ENCODE assay signal across 24 cellular contexts in genomic region chr11:107102692-107103463, GRCh38.
DNase-seq lines count a peak whose midpoint lies in the region; ATAC-seq, FAIRE-seq and TF ChIP-seq lines count a peak whose summit lies in the region.
"Had no signal": no experiment of that assay in that cellular context is flagged by ENCODE, and none has a peak within 500 bp of the region (broad histone marks: within the 10 kb centered on the region; RNA-seq: fewer than 3 reads in every experiment).

No MANE protein-coding gene starts in this region.

- no peaks in the 10 kb centered on the region for H3K27me3 Mint-ChIP-seq in CD4-positive, alpha-beta T cell
- H3K27me3 Mint-ChIP-seq: B cell; naive thymus-derived CD8-positive, alpha-beta T cell had no signal

- CTCF ChIA-PET in H1 (lab: Charles Lee; ENCODE audit: partially characterized antibody), result interaction anchor here (1.6 kb wide), 3 partner anchors 9 to 37 kb away, joined by 4 to 5 read pairs (median 4); no protein-coding TSS in a partner anchor
- CTCF ChIA-PET in CD4-positive, alpha-beta T cell (lab: Charles Lee), result no interaction called here

- no peaks in the 10 kb centered on the region; the same call in 1 of the 2 replicates for H3K23me2 ChIP-seq in H1 (ENCODE audit: low read depth, low read length)

- no peak overlapping the region for H2BK15ac ChIP-seq in H1 (ENCODE audit: low read length)

- no peak overlapping the region for H4K8ac ChIP-seq in H1 (ENCODE audit: extremely low read depth, insufficient read depth, low read length)

- no peaks in the 10 kb centered on the region for H3K79me2 ChIP-seq in H1 (ENCODE audit: control insufficient read depth in 1 of 2, insufficient read depth in 2 of 2, low read length in 2 of 2)

- TF ChIP-seq CTCF in left ventricle myocardium inferior (IDR thresholded peaks at IDR 0.05; ENCODE audit: borderline replicate concordance) (no peak), H1 (IDR thresholded peaks at IDR 0.05; ENCODE audit: control extremely low read depth in 1 of 3, insufficient read depth in 1 of 3, low read depth in 1 of 3, low read length in 3 of 3) (peak in 2 of 3 experiments; percentile 24 to 45; a peak in 2 of 4 replicates)
- no peak for TF ChIP-seq CTCF in CD4-positive, alpha-beta T cell (IDR thresholded peaks at IDR 0.05)

- peaks cover 15% of the 10 kb centered on the region for H3K9me3 Mint-ChIP-seq in CD4-positive, alpha-beta T cell

- no peak overlapping the region for H3K4me3 ChIP-seq in left ventricle myocardium inferior
- no peak overlapping the region for H3K4me3 ChIP-seq in H1 (ENCODE audit: extremely low read depth in 1 of 4, insufficient read depth in 2 of 4, low read depth in 3 of 4, low read length in 4 of 4)
- H3K4me3 ChIP-seq: esophagus squamous epithelium, lung, prostate gland, spleen, thyroid gland had no signal

- H3K4me1 Mint-ChIP-seq in CD4-positive, alpha-beta T cell (ENCODE audit: low read depth), result no peaks in the 10 kb centered on the region
- H3K4me1 Mint-ChIP-seq: B cell; naive thymus-derived CD8-positive, alpha-beta T cell; stimulated activated effector memory CD8-positive, alpha-beta T cell treated with anti-CD3 and anti-CD28 coated beads, Interleukin-12 subunit alpha, Interleukin-12 subunit beta, amount 100 ng/mL, for 72 hours had no signal

- intact Hi-C loops in left cardiac atrium (cut with DNase I) (no loop called here), left ventricle myocardium inferior (cut with micrococcal nuclease) (no loop called here)
- intact Hi-C loops in CD4-positive, alpha-beta T cell (cut with DNase I, micrococcal nuclease), result no loop called here

- FAIRE-seq in H1 (lab: Jason Lieb, UNC), result no peak
- FAIRE-seq in urothelium cell line (lab: Jason Lieb, UNC), result peak; percentile 23
- FAIRE-seq: D721Med had no signal

- no peak overlapping the region for H3K56ac ChIP-seq in H1 (replicated peaks; ENCODE audit: insufficient read length, low read depth, low read length)

- no peak overlapping the region for H3K27ac ChIP-seq in left ventricle myocardium inferior (replicated peaks)
- H3K27ac ChIP-seq in H1 (ENCODE audit: low read depth, low read length), result no peak overlapping the region
- H3K27ac ChIP-seq in CD4-positive, alpha-beta T cell (ENCODE audit: low read depth, low read length), result no peak overlapping the region
- H3K27ac ChIP-seq: esophagus squamous epithelium, prostate gland, spleen, thyroid gland had no signal

- no peak overlapping the region for H3K14ac ChIP-seq in H1 (ENCODE audit: insufficient read length)

- H3K36me3 ChIP-seq in left ventricle myocardium inferior (no peaks in the 10 kb centered on the region), H1 (ENCODE audit: control insufficient read depth in 2 of 4, insufficient read depth in 4 of 4, low read length in 3 of 4) (no peaks in the 10 kb centered on the region)
- H3K36me3 ChIP-seq: esophagus squamous epithelium, prostate gland, spleen, thyroid gland had no signal

- H3K9me3 ChIP-seq in left ventricle myocardium inferior (replicated peaks), result peaks cover 61% of the 10 kb centered on the region
- H3K9me3 ChIP-seq in H1 (ENCODE audit: insufficient read depth in 2 of 2, low read depth in 1 of 2, low read length in 1 of 2), result 0 out of 4 replicates have a peak, but pooled peaks cover 0 to 3% of the 10 kb centered on the region in 2 experiments
- H3K9me3 ChIP-seq in CD4-positive, alpha-beta T cell (ENCODE audit: control insufficient read depth, low read length), result peaks cover 9% of the 10 kb centered on the region
- H3K9me3 ChIP-seq: esophagus squamous epithelium, prostate gland, thyroid gland had no signal

- H2BK12ac ChIP-seq in H1 (ENCODE audit: low read depth, low read length), result no peak overlapping the region

- H2BK5ac ChIP-seq in H1 (ENCODE audit: low read depth, low read length), result no peak overlapping the region

- ATAC-seq in left cardiac atrium, result no peak
- no peak for ATAC-seq in CD4-positive, alpha-beta T cell (ENCODE audit: poor library complexity)
- no peak for ATAC-seq in HG03378 (IDR thresholded peaks at IDR 0.05; ENCODE audit: unreplicated experiment)
- ATAC-seq: naive thymus-derived CD8-positive, alpha-beta T cell; stimulated activated effector memory CD8-positive, alpha-beta T cell treated with anti-CD3 and anti-CD28 coated beads, Interleukin-12 subunit alpha, Interleukin-12 subunit beta, amount 100 ng/mL, for 72 hours had no signal

- no peak overlapping the region for H3K4me2 ChIP-seq in H1 (ENCODE audit: insufficient read depth in 1 of 2, low read depth in 2 of 2, low read length in 2 of 2)

- no peak overlapping the region for H3K27ac Mint-ChIP-seq in CD4-positive, alpha-beta T cell
- H3K27ac Mint-ChIP-seq: B cell; naive thymus-derived CD8-positive, alpha-beta T cell; stimulated activated effector memory CD8-positive, alpha-beta T cell treated with anti-CD3 and anti-CD28 coated beads, Interleukin-12 subunit alpha, Interleukin-12 subunit beta, amount 100 ng/mL, for 72 hours had no signal

- H3K23ac ChIP-seq in H1 (ENCODE audit: insufficient read length), result no peak overlapping the region

- H2AK5ac ChIP-seq in H1 (ENCODE audit: low read depth, low read length), result no peak overlapping the region

- TF ChIP-seq POLR2A in H1 (IDR thresholded peaks at IDR 0.05; ENCODE audit: control extremely low read depth in 1 of 2, low read depth in 2 of 2, low read length in 2 of 2), result no peak

- no peak for TF ChIP-seq EP300 in H1 (IDR thresholded peaks at IDR 0.05; ENCODE audit: borderline replicate concordance in 1 of 2, low read depth in 2 of 2, low read length in 2 of 2)

- no peak overlapping the region for H3K4me3 Mint-ChIP-seq in CD4-positive, alpha-beta T cell
- H3K4me3 Mint-ChIP-seq: B cell; naive thymus-derived CD8-positive, alpha-beta T cell; stimulated activated effector memory CD8-positive, alpha-beta T cell treated with anti-CD3 and anti-CD28 coated beads, Interleukin-12 subunit alpha, Interleukin-12 subunit beta, amount 100 ng/mL, for 72 hours had no signal

- DNase-seq in left cardiac atrium (peak; percentile 25), left ventricle myocardium inferior (no peak), NCI-H226 (peak; percentile 71), H1 (ENCODE audit: low read depth in 1 of 2, low spot score in 2 of 2) (no peak), urothelium cell line (ENCODE audit: low spot score) (no peak)
- DNase-seq in activated effector memory CD4-positive, alpha-beta T cell treated with Interleukin-2 at 50 U/mL for 16 hours, result no peak
- no peak for DNase-seq in CD4-positive, alpha-beta T cell
- DNase-seq: activated CD4-positive, CD25-positive, alpha-beta regulatory T cell; activated CD8-positive, alpha-beta memory T cell treated with anti-CD3 and anti-CD28 coated beads for 24 hours; caudate nucleus; effector CD4-positive, alpha-beta T cell; esophagus squamous epithelium; HCEC 1CT; naive thymus-derived CD8-positive, alpha-beta T cell; NCI-H187; NK-92 treated with Interleukin-12 subunit alpha and Interleukin-12 subunit beta, amount 100 ng/mL, for 24 hours; spleen; thyroid gland had no signal

- H3K4me1 ChIP-seq in left ventricle myocardium inferior (no peaks in the 10 kb centered on the region), H1 (replicated peaks in 1 of 4; ENCODE audit: control insufficient read depth in 3 of 4, insufficient read depth in 4 of 4, low read length in 3 of 4) (no peaks in the 10 kb centered on the region)
- H3K4me1 ChIP-seq: esophagus squamous epithelium, prostate gland, spleen, thyroid gland had no signal

- H3K27me3 ChIP-seq in left ventricle myocardium inferior (ENCODE audit: low read depth), result no peaks in the 10 kb centered on the region
- no peaks in the 10 kb centered on the region for H3K27me3 ChIP-seq in H1 (replicated peaks in 1 of 4; ENCODE audit: control insufficient read depth in 3 of 4, extremely low read depth in 1 of 4, insufficient read depth in 3 of 4, low read length in 3 of 4)
- H3K27me3 ChIP-seq in CD4-positive, alpha-beta T cell (ENCODE audit: control insufficient read depth, insufficient read depth, low read length), result no peaks in the 10 kb centered on the region
- H3K27me3 ChIP-seq: esophagus squamous epithelium, spleen, thyroid gland had no signal

- no peak overlapping the region for H4K91ac ChIP-seq in H1 (replicated peaks; ENCODE audit: insufficient read length, low read length)

- WGBS in H1 (ENCODE audit: extremely low coverage in 1 of 2, insufficient coverage in 1 of 2, insufficient read length in 1 of 2, insufficient replicate concordance in 2 of 2, low coverage in 1 of 2, low lambda C conversion rate in 2 of 2, missing lambda C conversion rate in 1 of 2), 2 experiments, result 95% methylated on average over 9 of the region's 9 CpGs; no CpG with 5 or more reads in 1 of the 2 experiments

- H2BK20ac ChIP-seq in H1 (ENCODE audit: low read length), result no peak overlapping the region

- no peak overlapping the region for H4K5ac ChIP-seq in H1 (ENCODE audit: insufficient read length, low read depth, low read length)

- no peak overlapping the region for H2BK120ac ChIP-seq in H1 (replicated peaks; ENCODE audit: low read depth, low read length)

- H2AFZ ChIP-seq in H1 (ENCODE audit: low read length), result 0 out of 2 replicates have a peak overlapping the region, but pooled peaks have one; percentile 7

- H3K18ac ChIP-seq in H1 (ENCODE audit: extremely low read depth, low read length), result no peak overlapping the region

- H3K9ac ChIP-seq in H1 (replicated peaks in 1 of 4; ENCODE audit: extremely low read depth in 1 of 4, low read depth in 3 of 4, low read length in 3 of 4), result no peak overlapping the region

- H3K79me1 ChIP-seq in H1 (ENCODE audit: low read depth, low read length), result no peaks in the 10 kb centered on the region

- H3K4ac ChIP-seq in H1 (replicated peaks; ENCODE audit: insufficient read length, low read depth, low read length), result no peak overlapping the region

- no peaks in the 10 kb centered on the region for H4K20me1 ChIP-seq in H1 (replicated peaks in 1 of 2; ENCODE audit: control insufficient read depth in 1 of 2, insufficient read depth in 2 of 2, low read length in 2 of 2)

- TF ChIP-seq RAD21 in H1 (IDR thresholded peaks at IDR 0.05 in 1 of 2, conservative IDR thresholded peaks at IDR 0.05 in 1 of 2; ENCODE audit: low read depth in 2 of 2, low read length in 2 of 2), result no peak

- H3K36me3 Mint-ChIP-seq in CD4-positive, alpha-beta T cell (ENCODE audit: low read depth), result no peaks in the 10 kb centered on the region
- H3K36me3 Mint-ChIP-seq: stimulated activated effector memory CD8-positive, alpha-beta T cell treated with anti-CD3 and anti-CD28 coated beads, Interleukin-12 subunit alpha, Interleukin-12 subunit beta, amount 100 ng/mL, for 72 hours had no signal

- POLR2A ChIA-PET in H1 (lab: Charles Lee; ENCODE audit: partially characterized antibody), result no interaction called here
- POLR2A ChIA-PET in CD4-positive, alpha-beta T cell (lab: Charles Lee), result no interaction called here

TF ChIP-seq in H1, 55 proteins besides CTCF, POLR2A, EP300 and RAD21 (continues in another document):
- no peak for TF ChIP-seq POU5F1 (IDR thresholded peaks at IDR 0.05; ENCODE audit: low read depth, low read length)
- no peak for TF ChIP-seq NRF1 (IDR thresholded peaks at IDR 0.05; ENCODE audit: low read depth, low read length)

Comparison
In these comparisons a context has a peak if more than half of its experiments do, and no peak if none do; other contexts are left out.
1. DNase-seq: peak in left cardiac atrium (single experiment) and NCI-H226 (single experiment); none in left ventricle myocardium inferior (single experiment), H1 (0 of 2), urothelium cell line (single experiment), activated effector memory CD4-positive, alpha-beta T cell treated with Interleukin-2 at 50 U/mL for 16 hours (single experiment) and CD4-positive, alpha-beta T cell (0 of 10).
2. CTCF ChIP-seq: peak in H1 (2 of 3); none in left ventricle myocardium inferior (single experiment) and CD4-positive, alpha-beta T cell (single experiment).